ENCODE assay signal across 8 cellular contexts in genomic region chr6:26126394-26127221, GRCh38. TPM values are rescaled to one million over a fixed set of nuclear protein-coding genes. Genes with fewer than 3 reads are reported as not detected.
DNase-seq lines count a peak whose midpoint lies in the region; ATAC-seq lines count a peak whose summit lies in the region.

No MANE protein-coding gene starts in this region.

- H3K4me1 Mint-ChIP-seq in activated CD4-positive, alpha-beta T cell treated with anti-CD3 and anti-CD28 coated beads, Interleukin-2, amount 10 ng/mL, durations not matched to agents 24 days and 14 days, result peaks cover 49% of the 10 kb centered on the region
- peaks cover 46% of the 10 kb centered on the region for H3K4me1 Mint-ChIP-seq in activated CD4-positive, alpha-beta memory T cell treated with anti-CD3 and anti-CD28 coated beads, Interleukin-2, amount 10 ng/mL, durations not matched to agents 7 days and 5 days

- peaks cover 27% of the 10 kb centered on the region; the same call in 1 of the 2 replicates for H3K36me3 ChIP-seq in iPS-20b (ENCODE audit: insufficient read depth, low read depth, low read length)
- H3K36me3 ChIP-seq in subcutaneous abdominal adipose tissue (ENCODE audit: control insufficient read depth in 5 of 5, insufficient read depth in 5 of 5, low read length in 5 of 5), result peaks cover 10 to 26% (median 18%) of the 10 kb centered on the region in 5 donors

- intact Hi-C loops in activated CD4-positive, alpha-beta T cell treated with anti-CD3 and anti-CD28 coated beads, Interleukin-2, amount 10 ng/mL, durations not matched to agents 24 days and 14 days (cut with micrococcal nuclease), result loop anchor here (10.0 kb wide), 1 partner anchor 1708 kb away; a partner anchor contains a TSS

- peak overlapping the region; percentile 96 for H3K4me3 Mint-ChIP-seq in activated CD4-positive, alpha-beta T cell treated with anti-CD3 and anti-CD28 coated beads, Interleukin-2, amount 10 ng/mL, durations not matched to agents 24 days and 14 days
- H3K4me3 Mint-ChIP-seq in activated CD4-positive, alpha-beta memory T cell treated with anti-CD3 and anti-CD28 coated beads, Interleukin-2, amount 10 ng/mL, durations not matched to agents 7 days and 5 days, result peak overlapping the region; percentile 97

- H3K9ac ChIP-seq in iPS-20b (ENCODE audit: low read depth, low read length) (peak overlapping the region; percentile 100), subcutaneous abdominal adipose tissue (ENCODE audit: low read length in 5 of 5) (peak overlapping the region; percentile 9 to 97 (median 89))

- ATAC-seq in GM19395 (IDR thresholded peaks at IDR 0.05; ENCODE audit: unreplicated experiment) (no peak), GM19035 (IDR thresholded peaks at IDR 0.05; ENCODE audit: unreplicated experiment) (no peak)

- peak overlapping the region; percentile 96 for H3K27ac Mint-ChIP-seq in activated CD4-positive, alpha-beta T cell treated with anti-CD3 and anti-CD28 coated beads, Interleukin-2, amount 10 ng/mL, durations not matched to agents 24 days and 14 days
- H3K27ac Mint-ChIP-seq in activated CD4-positive, alpha-beta memory T cell treated with anti-CD3 and anti-CD28 coated beads, Interleukin-2, amount 10 ng/mL, durations not matched to agents 7 days and 5 days, result peak overlapping the region; percentile 100

- peak overlapping the region; percentile 29 for H3K27ac ChIP-seq in iPS-20b (ENCODE audit: low read length)
- H3K27ac ChIP-seq in subcutaneous abdominal adipose tissue (ENCODE audit: low read depth, low read length), result peak overlapping the region; percentile 77

- peaks cover 41% of the 10 kb centered on the region for H3K36me3 Mint-ChIP-seq in activated CD4-positive, alpha-beta T cell treated with anti-CD3 and anti-CD28 coated beads, Interleukin-2, amount 10 ng/mL, durations not matched to agents 24 days and 14 days (ENCODE audit: low read depth)
- peaks cover 66% of the 10 kb centered on the region for H3K36me3 Mint-ChIP-seq in activated CD4-positive, alpha-beta memory T cell treated with anti-CD3 and anti-CD28 coated beads, Interleukin-2, amount 10 ng/mL, durations not matched to agents 7 days and 5 days (ENCODE audit: low read depth)

- CTCF ChIA-PET in activated CD4-positive, alpha-beta memory T cell treated with anti-CD3 and anti-CD28 coated beads, Interleukin-2, amount 10 ng/mL, durations not matched to agents 7 days and 5 days (lab: Charles Lee), result interaction anchor here (0.8 to 1.7 kb wide), 7 partner anchors 9 to 81 kb away, joined by 3 to 15 read pairs (median 3); a partner anchor contains a TSS

- no peaks in the 10 kb centered on the region for H3K9me3 ChIP-seq in iPS-20b (ENCODE audit: insufficient read depth, low read depth, low read length)
- no peaks in the 10 kb centered on the region for H3K9me3 ChIP-seq in subcutaneous abdominal adipose tissue (ENCODE audit: control insufficient read depth in 5 of 5, low read length in 5 of 5)

- POLR2A ChIA-PET in activated CD4-positive, alpha-beta memory T cell treated with anti-CD3 and anti-CD28 coated beads, Interleukin-2, amount 10 ng/mL, durations not matched to agents 7 days and 5 days (lab: Charles Lee), result interaction anchor here (0.7 to 11.9 kb wide), 38 partner anchors 10 to 1767 kb away, joined by 3 to 2087 read pairs (median 48); partner anchors contain the start of gene HFE

- H3K27me3 ChIP-seq in iPS-20b (ENCODE audit: insufficient read depth, low read length) (no peaks in the 10 kb centered on the region), subcutaneous abdominal adipose tissue (ENCODE audit: control insufficient read depth in 5 of 5, insufficient read depth in 4 of 5, low read length in 5 of 5) (no peaks in the 10 kb centered on the region)

- H3K4me3 ChIP-seq in iPS-20b (ENCODE audit: low read length) (peak overlapping the region; percentile 99), subcutaneous abdominal adipose tissue (ENCODE audit: low read depth in 1 of 5, low read length in 5 of 5) (peak overlapping the region; percentile 91 to 100 (median 99))

- peaks cover 5% of the 10 kb centered on the region for H3K27me3 Mint-ChIP-seq in activated CD4-positive, alpha-beta T cell treated with anti-CD3 and anti-CD28 coated beads, Interleukin-2, amount 10 ng/mL, durations not matched to agents 24 days and 14 days
- no peaks in the 10 kb centered on the region for H3K27me3 Mint-ChIP-seq in activated CD4-positive, alpha-beta memory T cell treated with anti-CD3 and anti-CD28 coated beads, Interleukin-2, amount 10 ng/mL, durations not matched to agents 7 days and 5 days

- DNase-seq in activated CD4-positive, alpha-beta T cell treated with anti-CD3 and anti-CD28 coated beads, Interleukin-2, amount 10 ng/mL, durations not matched to agents 24 days and 14 days, result peak; percentile 62
- no peak for DNase-seq in activated CD4-positive, alpha-beta T cell treated with anti-CD3 and anti-CD28 coated beads, Interleukin-2, amount 50 U/mL, for 48 hours
- DNase-seq in activated CD4-positive, alpha-beta memory T cell treated with anti-CD3 and anti-CD28 coated beads, Interleukin-2, amount 10 ng/mL, durations not matched to agents 7 days and 5 days, result no peak
- DNase-seq in hepatic stellate cell (ENCODE audit: low spot score), result no peak

- H3K4me1 ChIP-seq in iPS-20b (ENCODE audit: insufficient read depth, low read length) (peaks cover 10% of the 10 kb centered on the region; the same call in 1 of the 2 replicates), subcutaneous abdominal adipose tissue (ENCODE audit: control insufficient read depth in 5 of 5, insufficient read depth in 5 of 5, low read length in 5 of 5) (peaks cover 0 to 49% (median 29%) of the 10 kb centered on the region in 5 donors)

- H3K9me3 Mint-ChIP-seq in activated CD4-positive, alpha-beta T cell treated with anti-CD3 and anti-CD28 coated beads, Interleukin-2, amount 10 ng/mL, durations not matched to agents 24 days and 14 days, result no peaks in the 10 kb centered on the region
- H3K9me3 Mint-ChIP-seq in activated CD4-positive, alpha-beta memory T cell treated with anti-CD3 and anti-CD28 coated beads, Interleukin-2, amount 10 ng/mL, durations not matched to agents 7 days and 5 days, result no peaks in the 10 kb centered on the region

RNA-seq across cellular contexts. Expression of gene HFE, which starts 39.4 kb away (rescaled TPM):
- total RNA-seq in activated CD4-positive, alpha-beta T cell treated with anti-CD3 and anti-CD28 coated beads, Interleukin-2, amount 10 ng/mL, durations not matched to agents 24 days and 14 days, result 0.12 and 0.50 TPM in 2 replicates
- 1 to 10 TPM; 3.1 to 3.4 TPM for total RNA-seq in activated CD4-positive, alpha-beta memory T cell treated with anti-CD3 and anti-CD28 coated beads, Interleukin-2, amount 10 ng/mL, durations not matched to agents 7 days and 5 days
